Comparison of ENCODE assay signal across 12 cellular contexts in the genomic region with DNA sequence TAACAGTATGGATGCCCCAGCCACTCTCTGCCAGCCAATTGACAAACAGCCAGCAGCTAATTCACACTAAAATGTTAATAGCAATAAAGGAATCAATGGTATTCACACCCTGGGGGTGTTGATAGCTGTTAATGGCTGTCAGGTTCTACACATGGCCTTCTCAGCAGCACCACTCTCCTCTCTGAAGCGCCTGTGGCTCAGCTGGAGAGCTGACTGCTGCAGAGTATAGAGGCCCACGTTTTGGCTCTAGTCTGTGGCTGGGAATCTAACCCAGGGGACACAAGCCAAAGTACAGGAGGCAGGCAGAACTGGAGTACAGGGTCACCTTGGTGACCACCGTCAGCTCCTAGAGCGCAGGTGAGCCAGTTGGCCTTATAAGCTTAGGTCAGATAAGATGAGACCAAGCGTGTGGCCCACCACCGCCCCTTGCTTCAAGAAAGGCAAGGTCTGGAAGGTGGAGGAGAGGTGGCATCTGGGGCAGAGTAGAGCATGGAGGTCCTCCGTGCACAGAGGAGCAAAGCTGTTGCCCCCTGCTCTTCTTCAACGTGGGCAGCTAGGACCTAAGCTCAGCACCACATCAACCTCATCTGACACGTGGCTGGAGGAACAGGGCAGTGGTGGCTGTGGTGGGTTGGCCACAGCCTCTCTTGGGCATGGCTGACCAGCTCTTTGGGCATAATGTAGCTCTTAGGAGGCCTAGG. TPM values are rescaled to one million over a fixed set of nuclear protein-coding genes. Genes with fewer than 3 reads are reported as not detected.
DNase-seq lines count a peak whose midpoint lies in the region; ATAC-seq and TF ChIP-seq lines count a peak whose summit lies in the region.
"Had no signal": no experiment of that assay in that cellular context is flagged by ENCODE, and none has a peak within 500 bp of the region (broad histone marks: within the 10 kb centered on the region; RNA-seq: fewer than 3 reads in every experiment).

No MANE protein-coding gene starts in this region.

- no peaks in the 10 kb centered on the region for H3K79me2 ChIP-seq in mammary epithelial cell (ENCODE audit: insufficient read depth, low read length)

- H3K4me3 ChIP-seq in mammary epithelial cell (replicated peaks in 1 of 3; ENCODE audit: insufficient read depth in 1 of 3, low read depth in 2 of 3, low read length in 3 of 3) (no peak overlapping the region), muscle layer of duodenum (ENCODE audit: low read depth in 1 of 2, low read length in 2 of 2) (no peak overlapping the region), transverse colon (no peak overlapping the region)

- H3K36me3 ChIP-seq in mammary epithelial cell (ENCODE audit: insufficient read depth, low read length) (no peaks in the 10 kb centered on the region), muscle layer of duodenum (ENCODE audit: control insufficient read depth in 1 of 2, insufficient read depth in 2 of 2, low read length in 2 of 2) (no peaks in the 10 kb centered on the region), transverse colon (no peaks in the 10 kb centered on the region)

- H3K27ac ChIP-seq in mammary epithelial cell (ENCODE audit: insufficient read depth, low read depth, low read length): peak overlapping the region; percentile 86
- peak overlapping the region; percentile 98 for H3K27ac ChIP-seq in muscle layer of duodenum (ENCODE audit: low read length)
- peak overlapping the region; percentile 49 to 92 (median 86) for H3K27ac ChIP-seq in transverse colon

- no peak for TF ChIP-seq CTCF in mammary epithelial cell (conservative IDR thresholded peaks at IDR 0.05 in 1 of 2, IDR thresholded peaks at IDR 0.05 in 1 of 2; ENCODE audit: extremely low read depth in 1 of 2, insufficient read depth in 1 of 2, low read depth in 1 of 2, low read length in 2 of 2)
- no peak for TF ChIP-seq CTCF in transverse colon (IDR thresholded peaks at IDR 0.05)

- H3K4me1 ChIP-seq in mammary epithelial cell (ENCODE audit: insufficient read depth, low read length) (peaks cover 70% of the 10 kb centered on the region), muscle layer of duodenum (ENCODE audit: control insufficient read depth in 1 of 2, insufficient read depth in 2 of 2, low read length in 2 of 2) (peaks cover 38 to 48% of the 10 kb centered on the region in 2 donors), transverse colon (peaks cover 21 to 55% (median 37%) of the 10 kb centered on the region in 4 donors)

- H2AFZ ChIP-seq in mammary epithelial cell (ENCODE audit: low read depth, low read length): no peak overlapping the region

- BruUV-seq in mammary epithelial cell (replicated peaks; lab: Mats Ljungman, UMichigan): no TSS peak

- no peak for TF ChIP-seq POLR2A in transverse colon (IDR thresholded peaks at IDR 0.05)

- H3K27me3 ChIP-seq in mammary epithelial cell (ENCODE audit: insufficient read depth, low read length) (no peaks in the 10 kb centered on the region), muscle layer of duodenum (ENCODE audit: low read depth, low read length) (no peaks in the 10 kb centered on the region), transverse colon (no peaks in the 10 kb centered on the region)

- H4K20me1 ChIP-seq in mammary epithelial cell (ENCODE audit: insufficient read depth, low read length): no peaks in the 10 kb centered on the region

- CTCF ChIA-PET in mammary epithelial cell (lab: Charles Lee; ENCODE audit: low non-redundant PET): interaction anchor here (0.9 kb wide), 1 partner anchor 122 kb away, joined by 3 read pairs; no protein-coding TSS in a partner anchor

- no peaks in the 10 kb centered on the region for H3K9me3 ChIP-seq in mammary epithelial cell (replicated peaks; ENCODE audit: insufficient read depth, low read length)
- H3K9me3 ChIP-seq in muscle layer of duodenum (ENCODE audit: control insufficient read depth in 1 of 2, low read length in 2 of 2): no peaks in the 10 kb centered on the region
- no peaks in the 10 kb centered on the region for H3K9me3 ChIP-seq in transverse colon

- 73% methylated on average over 9 of the region's 9 CpGs for WGBS in mammary epithelial cell (ENCODE audit: low coverage, missing lambda C conversion rate)
- 88% methylated on average over 9 of the region's 9 CpGs; no CpG with 5 or more reads in 1 of the 2 donors for WGBS in transverse colon (ENCODE audit: low coverage in 1 of 2), 2 donors

- dilution Hi-C loops in mammary epithelial cell (cut with HindIII; ENCODE audit: low sequenced_read_pairs): loop anchor here (5.0 kb wide), 1 partner anchor 223 kb away; no protein-coding TSS in a partner anchor

- no peak overlapping the region for H3K9ac ChIP-seq in mammary epithelial cell (ENCODE audit: insufficient read depth, low read length)

- intact Hi-C loops in mammary epithelial cell (cut with micrococcal nuclease): no loop called here
- intact Hi-C loops in transverse colon (cut with DNase I; ENCODE audit: low total_unique reads): no loop called here

- TF ChIP-seq EP300 in transverse colon (IDR thresholded peaks at IDR 0.05; ENCODE audit: low read depth): no peak

- peak; percentile 26 for DNase-seq in activated T-cell treated with anti-CD3 and anti-CD28 coated beads, Interleukin-2, amount 50 U/mL, for 1 hour
- DNase-seq in activated T-cell treated with anti-CD3 and anti-CD28 coated beads for 4 hours: no peak
- DNase-seq in mammary epithelial cell: no peak
- no peak for DNase-seq in transverse colon
- DNase-seq in NCI-H1930 (lab: John Stamatoyannopoulos, UW): no peak
- no peak for DNase-seq in SK-N-DZ (ENCODE audit: low spot score)
- DNase-seq: amygdala; NK-92 treated with Interleukin-12 subunit alpha and Interleukin-12 subunit beta, amount 100 ng/mL, for 24 hours had no signal

- in situ Hi-C loops in mammary epithelial cell (cut with MboI; ENCODE audit: low sequenced_read_pairs in 2 of 2) (no loop called here), transverse colon (cut with MboI; ENCODE audit: low pct_ligation_motif_present in 1 of 4, low pct_unique_long_range_greater_than_20kb in 1 of 4, low sequenced_read_pairs in 3 of 4) (loop anchor here (10.0 to 25.0 kb wide), 3 partner anchors 103 to 175 kb away; partner anchors contain the start of genes GJD3 (in 2 of the 4) and IGFBP4 (in 2 of the 4))

- H3K4me2 ChIP-seq in mammary epithelial cell (ENCODE audit: insufficient read depth, low read depth, low read length): no peak overlapping the region

- no peak for ATAC-seq in HG03196 (IDR thresholded peaks at IDR 0.05; ENCODE audit: unreplicated experiment)

RNA-seq across cellular contexts. Expression of gene CCR7, which starts 25.4 kb away (rescaled TPM):
- total RNA-seq in mammary epithelial cell (under 1 TPM in 1 of 2 donors, not detected in 1; 0.17 TPM), transverse colon (1 to 10 TPM in 2 of 4 donors, under 1 TPM in 1, not detected in 1; 0.14 to 5.4 (median 4.9) TPM)
- 0.20 TPM for polyA plus RNA-seq in mammary epithelial cell
- polyA minus RNA-seq in mammary epithelial cell: not detected
- 0.07 TPM in 1 of 2 replicates, not detected in the other for polyA plus RNA-seq in SK-N-DZ (2014; cell fraction: cytosol; rRNA removed)
- polyA plus RNA-seq in SK-N-DZ (2014; cell fraction: nucleus; rRNA removed): not detected in 2 replicates
- total RNA-seq: epithelial cell of proximal tubule, H4 had no signal

RNA-seq across cellular contexts. Expression of gene TNS4, which starts 38.4 kb away (rescaled TPM):
- total RNA-seq in mammary epithelial cell: 100 to 1,000 TPM; 170 to 608 TPM
- 120 TPM for polyA plus RNA-seq in mammary epithelial cell
- 1,186 TPM for polyA minus RNA-seq in mammary epithelial cell
- 1 to 10 TPM in 3 of 4 donors, not detected in 1; 1.2 to 4.2 (median 2.5) TPM for total RNA-seq in transverse colon
- 0.09 TPM in 1 of 2 replicates, not detected in the other for polyA plus RNA-seq in SK-N-DZ (2014; cell fraction: cytosol; rRNA removed)
- polyA plus RNA-seq in SK-N-DZ (2014; cell fraction: nucleus; rRNA removed): not detected in 2 replicates
- total RNA-seq: epithelial cell of proximal tubule, H4 had no signal

Comparison
In these comparisons a context has a peak if more than half of its experiments do, and no peak if none do; other contexts are left out.
1. RNA of gene TNS4, which starts 38.4 kb away (total RNA-seq): 170 to 608 TPM in mammary epithelial cell; 1.2 to 4.2 TPM in transverse colon; every median in the first group is over 10 times any median in the second.
2. in situ Hi-C loops: an anchor here in transverse colon (10.0 to 25.0 kb wide); none called in mammary epithelial cell.
3. Peak in every context shown above with its lines, with median percentiles within 50 percentile points of each other: H3K27ac ChIP-seq.